ENCODE assay signal across 9 cellular contexts in the genomic region with DNA sequence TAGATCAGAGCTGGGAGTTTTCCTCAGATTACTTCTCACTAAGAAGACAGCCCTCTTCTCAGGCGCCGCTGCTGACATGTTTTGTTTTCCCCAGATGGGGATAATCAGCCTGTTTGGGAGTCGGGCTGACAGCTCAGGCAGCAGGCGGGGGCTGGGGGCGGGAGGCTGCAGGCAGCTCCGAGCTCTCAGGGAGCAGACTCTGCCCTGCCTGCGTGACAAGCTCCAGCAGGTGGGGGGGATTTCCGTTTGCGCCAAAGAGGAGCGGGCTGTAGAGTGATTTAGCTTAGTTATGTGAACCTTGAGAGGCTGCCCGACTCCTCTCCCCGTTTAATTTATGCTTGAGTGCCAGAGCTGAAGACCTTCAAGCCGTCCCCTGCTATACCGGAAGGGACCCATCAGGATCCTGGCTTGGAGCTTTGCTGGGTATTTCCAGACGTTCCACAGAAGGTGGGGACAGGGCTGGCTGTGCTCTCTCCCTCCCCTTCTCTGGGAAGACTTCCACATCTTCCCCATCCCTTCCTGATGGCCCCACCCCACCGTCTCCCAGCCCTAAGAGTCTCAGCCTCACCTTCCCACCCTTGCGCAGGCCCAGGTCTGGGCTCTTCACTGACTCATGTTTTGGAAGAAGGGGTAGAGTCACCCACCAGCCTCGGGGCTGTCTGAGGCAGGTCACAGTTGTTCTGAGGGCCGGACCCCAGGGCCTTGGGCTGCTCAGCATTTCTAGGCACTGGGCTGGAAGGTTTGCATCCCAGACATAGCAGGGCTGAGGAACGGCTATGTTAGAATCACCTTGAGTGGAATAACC. TPM values are rescaled to one million over a fixed set of nuclear protein-coding genes. Genes with fewer than 3 reads are reported as not detected.
DNase-seq lines count a peak whose midpoint lies in the region; ATAC-seq and TF ChIP-seq lines count a peak whose summit lies in the region.
"Had no signal": no experiment of that assay in that cellular context is flagged by ENCODE, and none has a peak within 500 bp of the region (broad histone marks: within the 10 kb centered on the region; RNA-seq: fewer than 3 reads in every experiment).

No MANE protein-coding gene starts in this region.

- peaks cover 3 to 4% (median 4%) of the 10 kb centered on the region in 3 donors for H3K27me3 Mint-ChIP-seq in immature natural killer cell (ENCODE audit: low read depth in 3 of 3)

- in situ Hi-C loops in GM23248 (cut with MboI): no loop called here

- H3K4me1 Mint-ChIP-seq in immature natural killer cell: peaks cover 26 to 31% of the 10 kb centered on the region in 2 donors

- ATAC-seq in HG02870 (IDR thresholded peaks at IDR 0.05; ENCODE audit: unreplicated experiment): no peak

- peaks cover 0 to 2% (median 0%) of the 10 kb centered on the region in 6 donors for H3K9me3 Mint-ChIP-seq in immature natural killer cell

- H2AFZ ChIP-seq in GM23248: no peak overlapping the region
- H2AFZ ChIP-seq in hepatocyte: no peak overlapping the region
- peak overlapping the region; percentile 73 for H2AFZ ChIP-seq in smooth muscle cell (ENCODE audit: low read depth)

- TF ChIP-seq CTCF in hepatocyte (IDR thresholded peaks at IDR 0.05; ENCODE audit: poor library complexity) (no peak), smooth muscle cell (IDR thresholded peaks at IDR 0.05; ENCODE audit: borderline replicate concordance, insufficient read depth, poor library complexity, severe bottlenecking) (no peak)

- DNase-seq in GM23248: peak; percentile 22
- DNase-seq in SK-N-MC (ENCODE audit: low read depth, low spot score): peak; percentile 5
- peak; percentile 65 for DNase-seq in hepatocyte (ENCODE audit: low spot score)
- DNase-seq in smooth muscle cell (lab: John Stamatoyannopoulos, UW; ENCODE audit: unreplicated experiment): peak; percentile 11
- DNase-seq in immature natural killer cell: no peak
- no peak for DNase-seq in T-helper 1 cell
- DNase-seq: activated T-cell treated with anti-CD3 and anti-CD28 coated beads for 4 hours had no signal

- no peak overlapping the region for H3K4me3 Mint-ChIP-seq in immature natural killer cell

- H3K4me1 ChIP-seq in GM23248 (ENCODE audit: insufficient read depth) (no peaks in the 10 kb centered on the region), hepatocyte (ENCODE audit: insufficient read depth) (no peaks in the 10 kb centered on the region), smooth muscle cell (ENCODE audit: low read depth) (peaks cover 10% of the 10 kb centered on the region)

- H3K9me3 ChIP-seq in GM23248 (ENCODE audit: low read depth) (no peaks in the 10 kb centered on the region), SK-N-MC (ENCODE audit: low read depth, low read length) (no peaks in the 10 kb centered on the region), hepatocyte (ENCODE audit: low read depth) (no peaks in the 10 kb centered on the region), smooth muscle cell (replicated peaks; ENCODE audit: low read depth) (no peaks in the 10 kb centered on the region)

- H3K36me3 ChIP-seq in GM23248 (ENCODE audit: low read depth) (no peaks in the 10 kb centered on the region), SK-N-MC (ENCODE audit: insufficient read depth, low read length) (no peaks in the 10 kb centered on the region), hepatocyte (replicated peaks; ENCODE audit: insufficient read depth, low read depth) (no peaks in the 10 kb centered on the region), smooth muscle cell (ENCODE audit: low read depth) (no peaks in the 10 kb centered on the region)

- H3F3A ChIP-seq in GM23248 (ENCODE audit: insufficient read depth) (no peaks in the 10 kb centered on the region), smooth muscle cell (ENCODE audit: low read depth) (no peaks in the 10 kb centered on the region)

- H3K27ac ChIP-seq in GM23248 (no peak overlapping the region), SK-N-MC (no peak overlapping the region), hepatocyte (no peak overlapping the region), smooth muscle cell (ENCODE audit: low read depth) (no peak overlapping the region)

- H3K36me3 Mint-ChIP-seq in immature natural killer cell: peaks cover 0 to 3% (median 0%) of the 10 kb centered on the region in 3 donors

- H3K9ac ChIP-seq in GM23248 (no peak overlapping the region), SK-N-MC (ENCODE audit: insufficient read length) (peak overlapping the region; percentile 35), smooth muscle cell (ENCODE audit: low read depth) (no peak overlapping the region)

- H3K9me2 ChIP-seq in GM23248 (ENCODE audit: insufficient read depth) (no peaks in the 10 kb centered on the region), hepatocyte (replicated peaks; ENCODE audit: insufficient read depth) (no peaks in the 10 kb centered on the region)

- no peak overlapping the region for H3K4me2 ChIP-seq in GM23248 (ENCODE audit: unreplicated experiment)
- peak overlapping the region; percentile 64 for H3K4me2 ChIP-seq in hepatocyte
- peak overlapping the region; percentile 71 for H3K4me2 ChIP-seq in smooth muscle cell

- no peaks in the 10 kb centered on the region for H4K20me1 ChIP-seq in GM23248 (ENCODE audit: insufficient read depth)
- H4K20me1 ChIP-seq in hepatocyte (ENCODE audit: insufficient read depth, poor library complexity, severe bottlenecking): no peaks in the 10 kb centered on the region
- H4K20me1 ChIP-seq in smooth muscle cell (ENCODE audit: low read depth): no peaks in the 10 kb centered on the region

- 21 to 25% methylated on average over 20 of the region's 20 CpGs for WGBS in GM23248 (ENCODE audit: low coverage in 1 of 2, low lambda C conversion rate in 2 of 2, missing lambda C conversion rate in 2 of 2), 2 experiments
- WGBS in hepatocyte (ENCODE audit: low lambda C conversion rate, missing lambda C conversion rate): 36% methylated on average over 20 of the region's 20 CpGs
- WGBS in smooth muscle cell (ENCODE audit: low lambda C conversion rate): 29% methylated on average over 20 of the region's 20 CpGs

- H3K27me3 ChIP-seq in GM23248 (replicated peaks; ENCODE audit: insufficient read depth) (peaks cover 4% of the 10 kb centered on the region), hepatocyte (no peaks in the 10 kb centered on the region), smooth muscle cell (ENCODE audit: low read depth) (no peaks in the 10 kb centered on the region)

- no peak overlapping the region for H3K4me3 ChIP-seq in GM23248
- H3K4me3 ChIP-seq in SK-N-MC: peak overlapping the region; percentile 63
- H3K4me3 ChIP-seq in hepatocyte: no peak overlapping the region
- H3K4me3 ChIP-seq in smooth muscle cell: no peak overlapping the region

- H3K27ac Mint-ChIP-seq in immature natural killer cell: no peak overlapping the region

- H3K79me2 ChIP-seq in GM23248 (ENCODE audit: insufficient read depth) (no peaks in the 10 kb centered on the region), hepatocyte (no peaks in the 10 kb centered on the region), smooth muscle cell (ENCODE audit: low read depth) (no peaks in the 10 kb centered on the region)

RNA-seq across cellular contexts. Expression of gene ADCYAP1R1, which starts 24.7 kb away (rescaled TPM):
- not detected in 2 replicates for total RNA-seq in GM23248 (2014; rRNA removed; shearing (Covaris generic))
- polyA plus RNA-seq in GM23248 (2016; fragmentation: Nextera tagmentation; extraction: Ambion mirVana) (0.05 TPM in 1 of 2 replicates, not detected in the other), hepatocyte (0.17 TPM in 1 of 2 replicates, not detected in the other), smooth muscle cell (not detected in 2 replicates), immature natural killer cell (not detected)
- total RNA-seq in hepatocyte (0.08 and 0.10 TPM in 2 replicates), smooth muscle cell (0.04 TPM in 1 of 2 replicates, not detected in the other)
- total RNA-seq: renal cortical epithelial cell had no signal

Comparison
In these comparisons a context has a peak if more than half of its experiments do, and no peak if none do; other contexts are left out.
1. DNase-seq: peak in GM23248 (single experiment), SK-N-MC (single experiment), hepatocyte (single experiment) and smooth muscle cell (single experiment); none in immature natural killer cell (0 of 3) and T-helper 1 cell (0 of 5).